ENCODE assay signal across 8 cellular contexts in genomic region chr17:28720247-28720996, GRCh38. TPM values are rescaled to one million over a fixed set of nuclear protein-coding genes. Genes with fewer than 3 reads are reported as not detected.
DNase-seq lines count a peak whose midpoint lies in the region; ATAC-seq and TF ChIP-seq lines count a peak whose summit lies in the region.

No MANE protein-coding gene starts in this region.

- H3K4me3 ChIP-seq in fibroblast of the aortic adventitia (ENCODE audit: low read depth, low read length), result peak overlapping the region; percentile 99
- peak overlapping the region; percentile 95 for H3K4me3 ChIP-seq in skeletal muscle satellite cell (ENCODE audit: low read length)

- H3K36me3 ChIP-seq in skeletal muscle satellite cell (ENCODE audit: insufficient read depth, low read length), result peaks cover 54% of the 10 kb centered on the region

- TF ChIP-seq CTCF in fibroblast of the aortic adventitia (IDR thresholded peaks at IDR 0.05; ENCODE audit: insufficient read depth, low read length), result no peak

- peak; percentile 50 for DNase-seq in activated naive CD4-positive, alpha-beta T cell treated with Interleukin-2 at 50 U/mL for 16 hours
- no peak for DNase-seq in activated naive CD4-positive, alpha-beta T cell (lab: John Stamatoyannopoulos, UW)
- DNase-seq in activated CD4-positive, alpha-beta T cell treated with anti-CD3 and anti-CD28 coated beads, Interleukin-2, amount 50 U/mL, for 48 hours, result peak; percentile 50 to 65
- DNase-seq in fibroblast of the aortic adventitia (ENCODE audit: low read depth) (no peak), NCI-H1694 (lab: John Stamatoyannopoulos, UW) (no peak), NCI-H2196 (lab: John Stamatoyannopoulos, UW; ENCODE audit: unreplicated experiment) (no peak)

- H3K27me3 ChIP-seq in skeletal muscle satellite cell (ENCODE audit: control insufficient read depth, insufficient read depth, low read length), result no peaks in the 10 kb centered on the region

- peak overlapping the region; percentile 91 for H3K4me2 ChIP-seq in skeletal muscle satellite cell (ENCODE audit: low read length)

- H3K9ac ChIP-seq in skeletal muscle satellite cell (ENCODE audit: low read depth, low read length), result peak overlapping the region; percentile 97

- no peak for ATAC-seq in GM21723 (IDR thresholded peaks at IDR 0.05; ENCODE audit: unreplicated experiment)

- H3K9me3 ChIP-seq in skeletal muscle satellite cell (replicated peaks; ENCODE audit: low read length), result no peaks in the 10 kb centered on the region

- peaks cover 68% of the 10 kb centered on the region for H3K4me1 ChIP-seq in skeletal muscle satellite cell (ENCODE audit: control insufficient read depth, insufficient read depth, low read length)

RNA-seq across cellular contexts. Expression of gene RPL23A, which starts 0.6 kb away (rescaled TPM):
- 322 and 1,093 TPM in 2 replicates for total RNA-seq in fibroblast of the aortic adventitia (ENCODE audit: low replicate concordance)
- total RNA-seq in skeletal muscle satellite cell (2012; rRNA removed), result 584 and 827 TPM in 2 replicates

RNA-seq across cellular contexts. Expression of gene RAB34, which starts 2.8 kb away (rescaled TPM):
- total RNA-seq in fibroblast of the aortic adventitia (ENCODE audit: low replicate concordance), result 154 and 412 TPM in 2 replicates
- 158 and 177 TPM in 2 replicates for total RNA-seq in skeletal muscle satellite cell (2012; rRNA removed)

RNA-seq across cellular contexts. Expression of gene TLCD1, which starts 5.6 kb away (rescaled TPM):
- total RNA-seq in fibroblast of the aortic adventitia (ENCODE audit: low replicate concordance), result 7.8 TPM in 1 of 2 replicates, not detected in the other
- total RNA-seq in skeletal muscle satellite cell (2012; rRNA removed), result 5.6 and 6.8 TPM in 2 replicates

RNA-seq across cellular contexts. Expression of gene NEK8, which starts 8.2 kb away (rescaled TPM):
- 4.9 and 6.8 TPM in 2 replicates for total RNA-seq in fibroblast of the aortic adventitia (ENCODE audit: low replicate concordance)
- 1.5 and 2.0 TPM in 2 replicates for total RNA-seq in skeletal muscle satellite cell (2012; rRNA removed)

RNA-seq across cellular contexts. Expression of gene PROCA1, which starts 8.7 kb away (rescaled TPM):
- 0.49 and 1.5 TPM in 2 replicates for total RNA-seq in fibroblast of the aortic adventitia (ENCODE audit: low replicate concordance)
- total RNA-seq in skeletal muscle satellite cell (2012; rRNA removed), result 0.44 and 0.51 TPM in 2 replicates

Comparison
In these comparisons a context has a peak if more than half of its experiments do, and no peak if none do; other contexts are left out.
1. DNase-seq: peak in activated naive CD4-positive, alpha-beta T cell treated with Interleukin-2 at 50 U/mL for 16 hours (single experiment) and activated CD4-positive, alpha-beta T cell treated with anti-CD3 and anti-CD28 coated beads, Interleukin-2, amount 50 U/mL, for 48 hours (2 of 2); none in activated naive CD4-positive, alpha-beta T cell (0 of 4), fibroblast of the aortic adventitia (single experiment), NCI-H1694 (single experiment) and NCI-H2196 (single experiment).